1 cellular context compared by ENCODE assay signal in the genomic region with DNA sequence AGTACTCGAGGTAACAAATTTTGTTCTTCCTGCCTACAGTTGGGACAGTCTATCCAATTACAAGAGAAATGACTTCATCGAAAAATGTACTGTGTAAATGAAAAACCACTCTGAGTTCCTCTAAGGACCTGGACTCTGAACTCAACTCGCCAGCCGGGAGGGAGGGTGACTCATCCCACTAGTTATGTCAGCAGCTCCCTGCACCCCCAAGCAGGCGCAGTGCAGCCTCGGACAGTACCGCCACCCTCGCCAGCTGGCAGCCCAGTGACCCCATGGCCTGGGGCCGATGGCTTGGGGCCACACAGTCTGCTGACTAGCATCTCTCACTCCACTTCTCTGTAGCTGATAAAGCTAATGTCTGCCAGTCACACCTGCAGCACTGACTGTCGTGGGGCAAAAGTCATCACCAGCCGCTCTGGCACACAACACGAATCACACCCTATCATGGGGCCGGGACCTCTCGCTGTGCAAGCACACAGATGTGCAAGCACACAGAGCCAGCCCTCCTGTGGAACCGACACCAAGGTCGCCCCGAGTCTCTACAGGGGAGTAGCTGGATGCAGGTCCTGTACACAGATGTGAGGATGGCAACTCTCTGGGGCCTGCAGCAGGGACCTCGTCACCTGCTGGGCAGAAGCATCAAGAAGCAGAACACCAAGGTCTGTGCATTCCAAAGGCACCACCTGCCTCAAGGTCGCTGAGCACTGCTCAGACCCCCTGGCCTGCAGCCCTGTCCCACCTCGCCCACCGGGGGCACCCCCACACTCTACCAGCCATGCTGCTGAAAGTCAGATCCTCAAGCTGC.
TF ChIP-seq lines count a peak whose summit lies in the region.

No MANE protein-coding gene starts in this region.

TF ChIP-seq in HEK293, 187 proteins besides CTCF, POLR2A, EP300 and RAD21 (continued from another document):
- TF ChIP-seq, protein P1, sequence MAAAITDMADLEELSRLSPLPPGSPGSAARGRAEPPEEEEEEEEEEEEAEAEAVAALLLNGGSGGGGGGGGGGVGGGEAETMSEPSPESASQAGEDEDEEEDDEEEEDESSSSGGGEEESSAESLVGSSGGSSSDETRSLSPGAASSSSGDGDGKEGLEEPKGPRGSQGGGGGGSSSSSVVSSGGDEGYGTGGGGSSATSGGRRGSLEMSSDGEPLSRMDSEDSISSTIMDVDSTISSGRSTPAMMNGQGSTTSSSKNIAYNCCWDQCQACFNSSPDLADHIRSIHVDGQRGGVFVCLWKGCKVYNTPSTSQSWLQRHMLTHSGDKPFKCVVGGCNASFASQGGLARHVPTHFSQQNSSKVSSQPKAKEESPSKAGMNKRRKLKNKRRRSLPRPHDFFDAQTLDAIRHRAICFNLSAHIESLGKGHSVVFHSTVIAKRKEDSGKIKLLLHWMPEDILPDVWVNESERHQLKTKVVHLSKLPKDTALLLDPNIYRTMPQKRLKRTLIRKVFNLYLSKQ (tag by site-specific recombination; IDR thresholded peaks at IDR 0.05; ENCODE audit: borderline replicate concordance), result no peak
- TF ChIP-seq ZNF473 (tag by site-specific recombination; IDR thresholded peaks at IDR 0.05) (no peak), REPIN1 (tag by site-specific recombination; IDR thresholded peaks at IDR 0.05; ENCODE audit: low read depth) (no peak), ZIC2 (tag by site-specific recombination; IDR thresholded peaks at IDR 0.05) (peak; percentile 98), ZNF302 (tag by site-specific recombination; IDR thresholded peaks at IDR 0.05; ENCODE audit: low read depth) (no peak), ZNF274 (IDR thresholded peaks at IDR 0.05; ENCODE audit: low read length) (no peak), ZNF274 (tag by site-specific recombination; IDR thresholded peaks at IDR 0.05; ENCODE audit: borderline replicate concordance) (no peak), OSR2 (tag by site-specific recombination; IDR thresholded peaks at IDR 0.05) (no peak), ZNF423 (tag by site-specific recombination; IDR thresholded peaks at IDR 0.05) (no peak)
TF ChIP-seq in HEK293: peak in this region for 36.
